In genomic region chr9:738209-738915, GRCh38 we compare ENCODE assay signal across 8 cellular contexts.
DNase-seq lines count a peak whose midpoint lies in the region; ATAC-seq and TF ChIP-seq lines count a peak whose summit lies in the region.

No MANE protein-coding gene starts in this region.

- TF ChIP-seq CTCF in IMR-90 (conservative IDR thresholded peaks at IDR 0.05; ENCODE audit: low read depth, low read length) (no peak), transverse colon (IDR thresholded peaks at IDR 0.05) (no peak)

- no TSS peak for BruUV-seq in IMR-90 (replicated peaks; lab: Mats Ljungman, UMichigan)

- peak overlapping the region; percentile 90 for H3K18ac ChIP-seq in IMR-90 (ENCODE audit: low read depth, low read length)

- no peak overlapping the region for H3K4me3 ChIP-seq in IMR-90 (ENCODE audit: insufficient read depth, low read depth, low read length)
- no peak overlapping the region for H3K4me3 ChIP-seq in transverse colon

- H2AK9ac ChIP-seq in IMR-90 (replicated peaks; ENCODE audit: low read depth, low read length, poor library complexity) = peak overlapping the region; percentile 51

- H2AK5ac ChIP-seq in IMR-90 (ENCODE audit: low read depth, low read length) = peak overlapping the region; percentile 84

- CTCF ChIA-PET in IMR-90 (lab: Yijun Ruan, JAX) = interaction anchor here (1.0 to 1.4 kb wide), 2 partner anchors 17 to 123 kb away, joined by 3 to 4 read pairs; no protein-coding TSS in a partner anchor

- peak overlapping the region; percentile 84 for H2AFZ ChIP-seq in IMR-90 (replicated peaks; ENCODE audit: low read length, poor library complexity)

- peaks cover 17% of the 10 kb centered on the region for H3K4me1 ChIP-seq in IMR-90 (ENCODE audit: control insufficient read depth, insufficient read depth, low read length)
- peaks cover 7 to 28% (median 14%) of the 10 kb centered on the region in 4 donors for H3K4me1 ChIP-seq in transverse colon

- 13% methylated on average over 3 of the region's 14 CpGs; no CpG with 5 or more reads in 1 of the 2 experiments for WGBS in IMR-90 (ENCODE audit: extremely low coverage in 2 of 2, insufficient read length in 1 of 2), 2 experiments
- WGBS in transverse colon (ENCODE audit: low coverage in 1 of 2), 2 donors = 53 to 68% methylated on average over 5 to 14 of the region's 14 CpGs

- TF ChIP-seq RAD21 in IMR-90 (IDR thresholded peaks at IDR 0.05; ENCODE audit: low read length) = no peak; the same call in 1 of the 2 replicates

- H2BK5ac ChIP-seq in IMR-90 (ENCODE audit: low read depth, low read length, poor library complexity, severe bottlenecking) = peak overlapping the region; percentile 97

- peak overlapping the region; percentile 96 for H3K4ac ChIP-seq in IMR-90 (ENCODE audit: low read depth, low read length)

- H3K9me3 ChIP-seq in IMR-90 (ENCODE audit: control insufficient read depth, insufficient read depth, low read length) (no peaks in the 10 kb centered on the region), transverse colon (no peaks in the 10 kb centered on the region)

- ATAC-seq in IMR-90 (ENCODE audit: low read depth) = peak; percentile 73
- no peak for ATAC-seq in GM18870 (IDR thresholded peaks at IDR 0.05; ENCODE audit: unreplicated experiment)

- peak overlapping the region; percentile 89 for H2BK15ac ChIP-seq in IMR-90 (ENCODE audit: low read depth, low read length)

- TF ChIP-seq EP300 in transverse colon (IDR thresholded peaks at IDR 0.05; ENCODE audit: low read depth) = no peak

- dilution Hi-C loops in IMR-90 (cut with HindIII; ENCODE audit: low sequenced_read_pairs, unreplicated experiment) = no loop called here

- peak overlapping the region; percentile 98 for H4K91ac ChIP-seq in IMR-90 (ENCODE audit: insufficient read depth, low read depth, low read length)

- peak overlapping the region; percentile 93 for H2BK20ac ChIP-seq in IMR-90 (ENCODE audit: low read depth, low read length)

- peaks cover 8% of the 10 kb centered on the region; the same call in 1 of the 2 replicates for H4K20me1 ChIP-seq in IMR-90 (ENCODE audit: insufficient read depth, low read length)

- peak overlapping the region; percentile 73 for H3K14ac ChIP-seq in IMR-90 (replicated peaks; ENCODE audit: low read depth, low read length)

- H3K36me3 ChIP-seq in IMR-90 (ENCODE audit: control insufficient read depth, insufficient read depth, low read length) = peaks cover 39% of the 10 kb centered on the region
- H3K36me3 ChIP-seq in transverse colon = peaks cover 0 to 23% (median 8%) of the 10 kb centered on the region in 4 donors

- intact Hi-C loops in IMR-90 (cut with micrococcal nuclease) = loop anchor here (2.0 to 5.0 kb wide), 3 partner anchors 14 to 1369 kb away; no protein-coding TSS in a partner anchor
- intact Hi-C loops in transverse colon (cut with DNase I; ENCODE audit: low total_unique reads) = no loop called here

- H3K27me3 ChIP-seq in IMR-90 (ENCODE audit: control insufficient read depth, insufficient read depth, low read length) (no peaks in the 10 kb centered on the region), transverse colon (no peaks in the 10 kb centered on the region)

- POLR2A ChIA-PET in IMR-90 (lab: Charles Lee; ENCODE audit: unreplicated experiment) = interaction anchor here (0.8 kb wide), 1 partner anchor 45 kb away, joined by 4 read pairs; no protein-coding TSS in a partner anchor

- in situ Hi-C loops in IMR-90 (cut with MboI; ENCODE audit: low sequenced_read_pairs) (no loop called here), transverse colon (cut with MboI; ENCODE audit: low pct_ligation_motif_present in 1 of 4, low pct_unique_long_range_greater_than_20kb in 1 of 4, low sequenced_read_pairs in 3 of 4) (no loop called here)

- peak overlapping the region; percentile 26 for H4K5ac ChIP-seq in IMR-90 (ENCODE audit: low read depth, low read length)

- peak overlapping the region; percentile 97 for H2BK120ac ChIP-seq in IMR-90 (ENCODE audit: low read depth, low read length)

- DNase-seq in IMR-90 = peak; percentile 98
- peak in 28 of 61 donors; percentile 5 to 59 (median 24) for DNase-seq in caudate nucleus (lab: John Stamatoyannopoulos, UW)
- DNase-seq in kidney tubule cell (ENCODE audit: low spot score) = peak; percentile 96
- DNase-seq in transverse colon = peak; percentile 41
- no peak for DNase-seq in cerebellum (ENCODE audit: low spot score)
- no peak for DNase-seq in DMS153 (lab: John Stamatoyannopoulos, UW)
- DNase-seq in NCI-H187 treated with DMSO at 0.1 percent for 48 hours (lab: John Stamatoyannopoulos, UW) = no peak

- no peak; the same call in 1 of the 2 replicates for TF ChIP-seq POLR2A in IMR-90 (IDR thresholded peaks at IDR 0.05; ENCODE audit: low read depth, low read length)
- TF ChIP-seq POLR2A in transverse colon (IDR thresholded peaks at IDR 0.05) = no peak

- H3K4me2 ChIP-seq in IMR-90 (ENCODE audit: low read depth, low read length) = peak overlapping the region; percentile 64

- peak overlapping the region; percentile 79 for H3K27ac ChIP-seq in IMR-90 (ENCODE audit: insufficient read depth, low read length)
- H3K27ac ChIP-seq in caudate nucleus (ENCODE audit: low read depth, low read length) = peak overlapping the region; percentile 22
- H3K27ac ChIP-seq in transverse colon = peak overlapping the region; percentile 75 to 84 (median 82)

- H3K9ac ChIP-seq in IMR-90 (ENCODE audit: low read depth, low read length) = peak overlapping the region; percentile 7; the same call in 1 of the 2 replicates

- peaks cover 13 to 46% of the 10 kb centered on the region in 2 experiments for H3K79me1 ChIP-seq in IMR-90 (ENCODE audit: low read depth in 1 of 2, low read length in 2 of 2)

- peak overlapping the region; percentile 34 to 96 for H4K8ac ChIP-seq in IMR-90 (ENCODE audit: low read depth in 2 of 2, low read length in 2 of 2)

- H3K23ac ChIP-seq in IMR-90 (ENCODE audit: low read depth, low read length) = peak overlapping the region; percentile 87

- peak overlapping the region; percentile 77 for H3K56ac ChIP-seq in IMR-90 (ENCODE audit: extremely low read depth, insufficient read depth, low read length)

- H3K9me1 ChIP-seq in IMR-90 (ENCODE audit: insufficient read depth, low read length) = peaks cover 32% of the 10 kb centered on the region

TF ChIP-seq in IMR-90, 13 proteins besides CTCF, POLR2A, EP300 and RAD21:
- peak; percentile 66; the same call in 1 of the 2 replicates for TF ChIP-seq CEBPB (IDR thresholded peaks at IDR 0.05; ENCODE audit: low read depth, low read length)
- peak; percentile 87 for TF ChIP-seq MAFK (IDR thresholded peaks at IDR 0.05; ENCODE audit: low read depth, low read length)
- TF ChIP-seq NFE2L2 (IDR thresholded peaks at IDR 0.05; ENCODE audit: low read depth, low read length) = peak; percentile 93
- TF ChIP-seq BHLHE40 (IDR thresholded peaks at IDR 0.05; ENCODE audit: low read depth, low read length) = peak; percentile 78
- TF ChIP-seq FOS (IDR thresholded peaks at IDR 0.05; ENCODE audit: low read depth, low read length) = peak; percentile 83
- TF ChIP-seq CHD1 (IDR thresholded peaks at IDR 0.05; ENCODE audit: low read depth, low read length) = no peak; the same call in 1 of the 2 replicates
- peak; percentile 54 for TF ChIP-seq RCOR1 (IDR thresholded peaks at IDR 0.05; ENCODE audit: insufficient replicate concordance, low read length)
- TF ChIP-seq RFX5 (IDR thresholded peaks at IDR 0.05; ENCODE audit: low read depth, low read length) = no peak

Comparison
In these comparisons a context has a peak if more than half of its experiments do, and no peak if none do; other contexts are left out.
1. DNase-seq: peak in IMR-90 (single experiment), kidney tubule cell (single experiment) and transverse colon (single experiment); none in cerebellum (single experiment), DMS153 (single experiment) and NCI-H187 treated with DMSO at 0.1 percent for 48 hours (single experiment).
2. H3K27ac ChIP-seq: peak in every context shown above with its lines; median percentile 82 in transverse colon; 79 in IMR-90; 22 in caudate nucleus.